16 cellular contexts compared by ENCODE assay signal in the genomic region with DNA sequence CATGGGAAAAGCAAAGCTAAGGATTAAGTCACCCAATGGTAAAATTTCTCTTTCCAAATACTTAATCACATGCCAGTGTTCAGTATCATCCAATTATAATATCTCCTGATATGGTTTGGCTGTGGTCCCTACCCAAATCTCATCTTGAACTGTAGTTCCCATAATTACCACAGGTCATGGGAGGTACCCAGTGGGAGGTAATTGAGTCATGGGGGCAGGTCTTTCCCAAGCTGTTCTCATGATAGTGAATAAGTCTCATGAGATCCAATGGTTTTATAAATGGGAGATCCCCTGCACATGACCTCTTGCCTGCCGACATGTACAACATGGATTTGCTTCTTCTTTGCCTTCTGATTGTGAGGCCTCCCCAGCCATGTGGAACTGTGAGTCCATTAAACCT. TPM values are rescaled to one million over a fixed set of nuclear protein-coding genes. Genes with fewer than 3 reads are reported as not detected.
DNase-seq lines count a peak whose midpoint lies in the region; ATAC-seq, FAIRE-seq and TF ChIP-seq lines count a peak whose summit lies in the region.
"Had no signal": no experiment of that assay in that cellular context is flagged by ENCODE, and none has a peak within 500 bp of the region (broad histone marks: within the 10 kb centered on the region; RNA-seq: fewer than 3 reads in every experiment).

No MANE protein-coding gene starts in this region.

- POLR2A ChIA-PET in RWPE1 (lab: Yijun Ruan, JAX; ENCODE audit: low non-redundant PET): no interaction called here

- H3K27ac ChIP-seq in CD4-positive, CD25-positive, alpha-beta regulatory T cell (ENCODE audit: insufficient read depth, low read length, poor library complexity, severe bottlenecking): no peak overlapping the region
- H3K27ac ChIP-seq in substantia nigra (ENCODE audit: low read depth, low read length, poor library complexity, severe bottlenecking): no peak overlapping the region
- H3K27ac ChIP-seq in RWPE1: no peak overlapping the region
- H3K27ac ChIP-seq: body of pancreas, ovary had no signal

- CTCF ChIA-PET in RWPE1 (lab: Yijun Ruan, JAX): interaction anchor here (0.6 kb wide), 1 partner anchor 1912 kb away, joined by 3 read pairs; no protein-coding TSS in a partner anchor

- no peaks in the 10 kb centered on the region for H3K27me3 Mint-ChIP-seq in CD4-positive, CD25-positive, alpha-beta regulatory T cell
- no peaks in the 10 kb centered on the region for H3K27me3 Mint-ChIP-seq in memory B cell

- no peak overlapping the region for H3K4me3 ChIP-seq in CD4-positive, CD25-positive, alpha-beta regulatory T cell (ENCODE audit: low read depth, low read length)
- H3K4me3 ChIP-seq in MG63 (no peak overlapping the region), bronchial epithelial cell (ENCODE audit: low read depth, low read length) (no peak overlapping the region)
- H3K4me3 ChIP-seq: body of pancreas, ovary had no signal

- TF ChIP-seq CTCF in bronchial epithelial cell (IDR thresholded peaks at IDR 0.05; ENCODE audit: insufficient read depth, low read length, severe bottlenecking): no peak
- no peak for TF ChIP-seq CTCF in RWPE1 (conservative IDR thresholded peaks at IDR 0.05; ENCODE audit: low read depth)

- no peak for DNase-seq in CD4-positive, CD25-positive, alpha-beta regulatory T cell
- peak; percentile 39 for DNase-seq in MG63
- DNase-seq in bronchial epithelial cell (ENCODE audit: low read depth): peak; percentile 27
- DNase-seq in memory B cell (ENCODE audit: low spot score in 2 of 2): no peak
- no peak for DNase-seq in substantia nigra (lab: John Stamatoyannopoulos, UW)
- no peak for DNase-seq in RWPE1 (ENCODE audit: low spot score)
- no peak for DNase-seq in DMS53 (lab: John Stamatoyannopoulos, UW)
- DNase-seq: activated CD4-positive, alpha-beta T cell treated with anti-CD3 and anti-CD28 coated beads, Interleukin-2, amount 50 U/mL, for 48 hours; body of pancreas; effector CD4-positive, alpha-beta T cell; ovary; SHP77; T-helper 9 cell had no signal

- no peaks in the 10 kb centered on the region for H3K27me3 ChIP-seq in CD4-positive, CD25-positive, alpha-beta regulatory T cell (ENCODE audit: control insufficient read depth, insufficient read depth, low read length)
- H3K27me3 ChIP-seq in MG63 (no peaks in the 10 kb centered on the region), bronchial epithelial cell (ENCODE audit: control insufficient read depth, insufficient read depth, low read length) (no peaks in the 10 kb centered on the region)
- H3K27me3 ChIP-seq: body of pancreas, ovary had no signal

- H3K4me1 Mint-ChIP-seq in CD4-positive, CD25-positive, alpha-beta regulatory T cell: peaks cover 17 to 45% (median 26%) of the 10 kb centered on the region in 4 donors
- H3K4me1 Mint-ChIP-seq in memory B cell: peaks cover 8% of the 10 kb centered on the region

- no peak overlapping the region for H3K4me3 Mint-ChIP-seq in CD4-positive, CD25-positive, alpha-beta regulatory T cell
- no peak overlapping the region for H3K4me3 Mint-ChIP-seq in memory B cell

- FAIRE-seq in bronchial epithelial cell (lab: Jason Lieb, UNC): no peak
- FAIRE-seq: islet of Langerhans had no signal

- no peaks in the 10 kb centered on the region for H3K9me3 Mint-ChIP-seq in CD4-positive, CD25-positive, alpha-beta regulatory T cell
- H3K9me3 Mint-ChIP-seq in memory B cell: no peaks in the 10 kb centered on the region
- H3K9me3 Mint-ChIP-seq: activated T-helper 2 cell treated with anti-CD3 and anti-CD28 coated beads, Interferon-gamma antibody, Interleukin-2, Interleukin-4, amounts not matched to agents 10 μg/mL and 5 μg/mL and 100 μg/mL, durations not matched to agents 14 hours and 24 hours and 36 hours had no signal

- peaks cover 40% of the 10 kb centered on the region for H3K36me3 ChIP-seq in CD4-positive, CD25-positive, alpha-beta regulatory T cell (ENCODE audit: control insufficient read depth, insufficient read depth, low read length)
- peaks cover 79% of the 10 kb centered on the region for H3K36me3 ChIP-seq in MG63
- H3K36me3 ChIP-seq in bronchial epithelial cell (ENCODE audit: control insufficient read depth, insufficient read depth, low read length): peaks cover 6% of the 10 kb centered on the region
- H3K36me3 ChIP-seq: ovary had no signal

- peak overlapping the region; percentile 20 to 84 (median 83) for H3K27ac Mint-ChIP-seq in CD4-positive, CD25-positive, alpha-beta regulatory T cell
- peak overlapping the region; percentile 17 for H3K27ac Mint-ChIP-seq in memory B cell
- H3K27ac Mint-ChIP-seq: activated T-helper 2 cell treated with anti-CD3 and anti-CD28 coated beads, Interferon-gamma antibody, Interleukin-2, Interleukin-4, amounts not matched to agents 10 μg/mL and 5 μg/mL and 100 μg/mL, durations not matched to agents 14 hours and 24 hours and 36 hours had no signal

- H3K4me1 ChIP-seq in CD4-positive, CD25-positive, alpha-beta regulatory T cell (ENCODE audit: control insufficient read depth, insufficient read depth, low read length, poor library complexity, severe bottlenecking): peaks cover 6% of the 10 kb centered on the region
- H3K4me1 ChIP-seq: body of pancreas had no signal

- H3K36me3 Mint-ChIP-seq in CD4-positive, CD25-positive, alpha-beta regulatory T cell: peaks cover 31% of the 10 kb centered on the region
- peaks cover 10% of the 10 kb centered on the region for H3K36me3 Mint-ChIP-seq in memory B cell

- no peaks in the 10 kb centered on the region for H3K9me3 ChIP-seq in CD4-positive, CD25-positive, alpha-beta regulatory T cell (ENCODE audit: control insufficient read depth in 2 of 2, low read length in 2 of 2)
- H3K9me3 ChIP-seq in MG63: no peaks in the 10 kb centered on the region
- H3K9me3 ChIP-seq: body of pancreas, ovary had no signal

- ATAC-seq in CD4-positive, CD25-positive, alpha-beta regulatory T cell (ENCODE audit: low read depth in 2 of 2): no peak
- no peak for ATAC-seq in memory B cell (ENCODE audit: low read depth)
- no peak for ATAC-seq in HG02610 (IDR thresholded peaks at IDR 0.05; ENCODE audit: unreplicated experiment)
- ATAC-seq: body of pancreas had no signal

RNA-seq across cellular contexts. Expression of gene NMB, which starts 26.1 kb away (rescaled TPM):
- 2.2 TPM for total RNA-seq in CD4-positive, CD25-positive, alpha-beta regulatory T cell
- 1 to 10 TPM; 5.5 to 7.1 (median 6.7) TPM for polyA plus RNA-seq in CD4-positive, CD25-positive, alpha-beta regulatory T cell
- total RNA-seq in MG63 (2014; rRNA removed; shearing (Covaris generic); ENCODE audit: low replicate concordance): 0.25 TPM in 1 of 2 replicates, not detected in the other
- total RNA-seq in bronchial epithelial cell: 1.1 and 1.5 TPM in 2 replicates

RNA-seq across cellular contexts. Expression of gene WDR73, which starts 30.0 kb away (rescaled TPM):
- total RNA-seq in CD4-positive, CD25-positive, alpha-beta regulatory T cell: 19.6 TPM
- 10 to 100 TPM; 12.9 to 19.2 (median 16.1) TPM for polyA plus RNA-seq in CD4-positive, CD25-positive, alpha-beta regulatory T cell
- 34.2 and 34.3 TPM in 2 replicates for total RNA-seq in MG63 (2014; rRNA removed; shearing (Covaris generic); ENCODE audit: low replicate concordance)
- total RNA-seq in bronchial epithelial cell: 24.0 and 31.0 TPM in 2 replicates

RNA-seq across cellular contexts. Expression of gene SEC11A, which starts 31.8 kb away (rescaled TPM):
- total RNA-seq in CD4-positive, CD25-positive, alpha-beta regulatory T cell: 72.9 TPM
- 100 to 1,000 TPM; 152 to 186 (median 163) TPM for polyA plus RNA-seq in CD4-positive, CD25-positive, alpha-beta regulatory T cell
- total RNA-seq in MG63 (2014; rRNA removed; shearing (Covaris generic); ENCODE audit: low replicate concordance): 294 and 550 TPM in 2 replicates
- 220 and 247 TPM in 2 replicates for total RNA-seq in bronchial epithelial cell

Comparison
In these comparisons a context has a peak if more than half of its experiments do, and no peak if none do; other contexts are left out.
1. DNase-seq: peak in MG63 (single experiment) and bronchial epithelial cell (single experiment); none in CD4-positive, CD25-positive, alpha-beta regulatory T cell (0 of 3), memory B cell (0 of 2), substantia nigra (0 of 49), RWPE1 (single experiment) and DMS53 (single experiment).